ENCODE assay signal across 11 cellular contexts in the genomic region with DNA sequence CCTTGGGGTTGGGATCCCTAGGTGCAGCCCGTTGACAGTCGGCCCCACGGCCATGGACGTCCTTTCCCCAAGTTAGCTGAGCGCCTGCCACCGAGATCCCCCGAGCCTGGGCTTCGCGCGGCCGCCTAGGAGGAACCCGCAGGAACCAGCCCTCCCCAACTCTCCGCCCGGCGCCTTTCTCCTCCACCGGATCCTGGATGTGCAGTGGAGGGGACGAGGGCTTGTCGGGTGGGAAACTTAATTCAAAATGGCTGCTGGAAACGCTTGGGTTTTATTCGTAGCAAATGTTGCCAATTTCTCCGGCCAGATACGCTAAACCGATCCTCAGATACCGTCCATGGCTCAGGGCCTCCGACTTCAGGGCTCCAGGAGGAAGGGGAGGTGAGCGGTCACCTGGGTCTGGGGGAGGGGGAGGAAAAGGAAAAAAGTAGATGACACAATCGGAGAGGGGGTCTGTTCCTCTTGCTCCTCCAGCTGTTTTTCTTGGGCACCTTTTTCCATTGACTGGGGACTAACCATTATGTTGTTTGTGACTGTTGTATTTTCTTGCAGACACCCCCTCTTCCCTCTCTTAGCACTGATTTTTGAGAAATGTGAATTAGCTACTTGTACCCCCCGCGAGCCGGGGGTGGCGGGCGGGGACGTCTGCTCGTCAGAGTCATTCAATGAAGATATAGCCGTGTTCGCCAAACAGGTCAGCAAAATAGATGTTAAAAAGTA. TPM values are rescaled to one million over a fixed set of nuclear protein-coding genes. Genes with fewer than 3 reads are reported as not detected.
DNase-seq lines count a peak whose midpoint lies in the region; ATAC-seq and TF ChIP-seq lines count a peak whose summit lies in the region.
"Had no signal": no experiment of that assay in that cellular context is flagged by ENCODE, and none has a peak within 500 bp of the region (broad histone marks: within the 10 kb centered on the region; RNA-seq: fewer than 3 reads in every experiment).

No MANE protein-coding gene starts in this region.

- intact Hi-C loops in right lobe of liver (cut with DNase I) = no loop called here

- ATAC-seq in right lobe of liver (no peak), GM21717 (IDR thresholded peaks at IDR 0.05; ENCODE audit: unreplicated experiment) (no peak), GM18505 (IDR thresholded peaks at IDR 0.05; ENCODE audit: unreplicated experiment) (no peak)
- no peak for ATAC-seq in stimulated activated naive B cell treated with anti-CD40 and anti-IgM and Interleukin-4, amounts not matched to agents 10 μg/mL and 1 μg/mL and 100 μg/mL, for 72 hours (replicated peaks)
- ATAC-seq in stimulated activated memory B cell treated with anti-CD40 and anti-IgM and Interleukin-4, amounts not matched to agents 10 μg/mL and 1 μg/mL and 100 μg/mL, for 72 hours = no peak
- ATAC-seq: GM12878 had no signal

- no peak for TF ChIP-seq CTCF in right lobe of liver (IDR thresholded peaks at IDR 0.05)

- H3K36me3 ChIP-seq in HUES6 (ENCODE audit: control insufficient read depth, insufficient read depth, low read length) = no peaks in the 10 kb centered on the region
- no peaks in the 10 kb centered on the region for H3K36me3 ChIP-seq in right lobe of liver

- peak overlapping the region; percentile 45 for H3K9ac ChIP-seq in HUES6 (ENCODE audit: low read length)

- DNase-seq in right lobe of liver (peak in 2 of 3 donors; percentile 24 to 55), AG20443 (ENCODE audit: low spot score) (no peak)
- no peak for DNase-seq in stimulated activated naive B cell treated with anti-CD40 and anti-IgM and Interleukin-4, amounts not matched to agents 10 μg/mL and 1 μg/mL and 100 μg/mL, for 72 hours
- DNase-seq: SHP77 treated with DMSO at 0.1 percent for 48 hours had no signal

- H3K4me1 Mint-ChIP-seq in stimulated activated naive B cell treated with anti-CD40 and anti-IgM and Interleukin-4, amounts not matched to agents 10 μg/mL and 1 μg/mL and 100 μg/mL, for 72 hours = peaks cover 25 to 53% of the 10 kb centered on the region in 2 donors
- peaks cover 30% of the 10 kb centered on the region for H3K4me1 Mint-ChIP-seq in stimulated activated memory B cell treated with anti-CD40 and anti-IgM and Interleukin-4, amounts not matched to agents 10 μg/mL and 1 μg/mL and 100 μg/mL, for 72 hours

- no peaks in the 10 kb centered on the region for H3K9me3 ChIP-seq in HUES6 (ENCODE audit: control insufficient read depth, insufficient read depth, low read depth, low read length)
- H3K9me3 ChIP-seq in right lobe of liver = no peaks in the 10 kb centered on the region

- peak overlapping the region; percentile 60 for H3K4me3 ChIP-seq in HUES6 (ENCODE audit: low read depth, low read length)
- H3K4me3 ChIP-seq in right lobe of liver = peak overlapping the region; percentile 9 to 29 (median 25)
- H3K4me3 ChIP-seq: GM12878 had no signal

- no peak overlapping the region for H3K27ac ChIP-seq in HUES6 (ENCODE audit: low read depth, low read length)
- H3K27ac ChIP-seq in cingulate gyrus (ENCODE audit: low read depth, low read length) = peak overlapping the region; percentile 19
- H3K27ac ChIP-seq in right lobe of liver = peak overlapping the region; percentile 63 to 89 (median 70)

- peak overlapping the region; percentile 51 to 61 for H3K4me3 Mint-ChIP-seq in stimulated activated naive B cell treated with anti-CD40 and anti-IgM and Interleukin-4, amounts not matched to agents 10 μg/mL and 1 μg/mL and 100 μg/mL, for 72 hours
- no peak overlapping the region for H3K4me3 Mint-ChIP-seq in stimulated activated memory B cell treated with anti-CD40 and anti-IgM and Interleukin-4, amounts not matched to agents 10 μg/mL and 1 μg/mL and 100 μg/mL, for 72 hours

- H3K27me3 ChIP-seq in HUES6 (ENCODE audit: control insufficient read depth, insufficient read depth, low read length) (peaks cover 100% of the 10 kb centered on the region), right lobe of liver (no peaks in the 10 kb centered on the region)

- H3K4me1 ChIP-seq in HUES6 (ENCODE audit: control insufficient read depth, insufficient read depth, low read length) (peaks cover 64% of the 10 kb centered on the region), right lobe of liver (peaks cover 0 to 14% (median 0%) of the 10 kb centered on the region in 4 donors)

- H3K36me3 Mint-ChIP-seq in stimulated activated naive B cell treated with anti-CD40 and anti-IgM and Interleukin-4, amounts not matched to agents 10 μg/mL and 1 μg/mL and 100 μg/mL, for 72 hours = no peaks in the 10 kb centered on the region
- H3K36me3 Mint-ChIP-seq in stimulated activated memory B cell treated with anti-CD40 and anti-IgM and Interleukin-4, amounts not matched to agents 10 μg/mL and 1 μg/mL and 100 μg/mL, for 72 hours = no peaks in the 10 kb centered on the region

- no peaks in the 10 kb centered on the region for H3K9me3 Mint-ChIP-seq in stimulated activated naive B cell treated with anti-CD40 and anti-IgM and Interleukin-4, amounts not matched to agents 10 μg/mL and 1 μg/mL and 100 μg/mL, for 72 hours
- H3K9me3 Mint-ChIP-seq in stimulated activated memory B cell treated with anti-CD40 and anti-IgM and Interleukin-4, amounts not matched to agents 10 μg/mL and 1 μg/mL and 100 μg/mL, for 72 hours = no peaks in the 10 kb centered on the region
- H3K9me3 Mint-ChIP-seq: central memory CD8-positive, alpha-beta T cell had no signal

- TF ChIP-seq POLR2A in right lobe of liver (IDR thresholded peaks at IDR 0.05) (no peak), GM18505 (IDR thresholded peaks at IDR 0.05; ENCODE audit: borderline replicate concordance, extremely low read depth, insufficient read depth, insufficient read length) (no peak)

- peaks cover 63 to 75% of the 10 kb centered on the region in 2 donors for H3K27me3 Mint-ChIP-seq in stimulated activated naive B cell treated with anti-CD40 and anti-IgM and Interleukin-4, amounts not matched to agents 10 μg/mL and 1 μg/mL and 100 μg/mL, for 72 hours
- peaks cover 86% of the 10 kb centered on the region for H3K27me3 Mint-ChIP-seq in stimulated activated memory B cell treated with anti-CD40 and anti-IgM and Interleukin-4, amounts not matched to agents 10 μg/mL and 1 μg/mL and 100 μg/mL, for 72 hours

- peak overlapping the region; percentile 68 for H3K27ac Mint-ChIP-seq in stimulated activated naive B cell treated with anti-CD40 and anti-IgM and Interleukin-4, amounts not matched to agents 10 μg/mL and 1 μg/mL and 100 μg/mL, for 72 hours
- no peak overlapping the region for H3K27ac Mint-ChIP-seq in stimulated activated memory B cell treated with anti-CD40 and anti-IgM and Interleukin-4, amounts not matched to agents 10 μg/mL and 1 μg/mL and 100 μg/mL, for 72 hours

- 36% methylated on average over 18 of the region's 36 CpGs for WGBS in right lobe of liver (ENCODE audit: insufficient coverage, low coverage, low lambda C conversion rate, missing lambda C conversion rate)

RNA-seq across cellular contexts. Expression of a gene that starts 4.5 kb away (rescaled TPM):
- total RNA-seq in right lobe of liver = 1 to 10 TPM; 3.1 to 8.8 (median 4.2) TPM

Comparison
In these comparisons a context has a peak if more than half of its experiments do, and no peak if none do; other contexts are left out.
1. DNase-seq: peak in right lobe of liver (2 of 3); none in stimulated activated naive B cell treated with anti-CD40 and anti-IgM and Interleukin-4, amounts not matched to agents 10 μg/mL and 1 μg/mL and 100 μg/mL, for 72 hours (single experiment) and AG20443 (single experiment).